8 cellular contexts compared by ENCODE assay signal in genomic region chr12:103495158-103495782, GRCh38. TPM values are rescaled to one million over a fixed set of nuclear protein-coding genes. Genes with fewer than 3 reads are reported as not detected.
DNase-seq lines count a peak whose midpoint lies in the region; ATAC-seq and TF ChIP-seq lines count a peak whose summit lies in the region.

No MANE protein-coding gene starts in this region.

- TF ChIP-seq CTCF in dorsolateral prefrontal cortex (IDR thresholded peaks at IDR 0.05 in 54 of 56, conservative IDR thresholded peaks at IDR 0.05 in 2 of 56; ENCODE audit: low read depth in 1 of 56, partially characterized antibody in 56 of 56) (no peak), type B pancreatic cell (conservative IDR thresholded peaks at IDR 0.05) (no peak), RWPE1 (conservative IDR thresholded peaks at IDR 0.05; ENCODE audit: low read depth) (no peak)

- H3K27ac ChIP-seq in dorsolateral prefrontal cortex (peak overlapping the region in 17 of 59 donors; percentile 13 to 57 (median 38)), RWPE1 (no peak overlapping the region)

- peaks cover 0 to 15% (median 0%) of the 10 kb centered on the region in 45 donors for H3K27me3 ChIP-seq in dorsolateral prefrontal cortex

- peaks cover 23% of the 10 kb centered on the region for H3K4me1 Mint-ChIP-seq in activated CD4-positive, alpha-beta T cell treated with anti-CD3 and anti-CD28 coated beads for 36 hours
- H3K4me1 Mint-ChIP-seq in naive B cell (peaks cover 20 to 25% (median 20%) of the 10 kb centered on the region in 3 donors), type B pancreatic cell (ENCODE audit: unreplicated experiment) (peaks cover 7% of the 10 kb centered on the region)

- POLR2A ChIA-PET in activated CD4-positive, alpha-beta T cell treated with anti-CD3 and anti-CD28 coated beads for 36 hours (lab: Charles Lee): no interaction called here
- POLR2A ChIA-PET in RWPE1 (lab: Yijun Ruan, JAX; ENCODE audit: low non-redundant PET): no interaction called here

- ATAC-seq in GM21737 (IDR thresholded peaks at IDR 0.05; ENCODE audit: unreplicated experiment) (peak; percentile 76), naive B cell (ENCODE audit: low read depth in 2 of 2) (peak; percentile 93)
- peak; percentile 47 for ATAC-seq in activated CD4-positive, alpha-beta T cell treated with anti-CD3 and anti-CD28 coated beads for 36 hours

- CTCF ChIA-PET in activated CD4-positive, alpha-beta T cell treated with anti-CD3 and anti-CD28 coated beads for 36 hours (lab: Charles Lee): interaction anchor here (2.0 kb wide), 1 partner anchor 52 kb away, joined by 12 read pairs; no protein-coding TSS in a partner anchor
- CTCF ChIA-PET in RWPE1 (lab: Yijun Ruan, JAX): interaction anchor here (0.6 to 1.6 kb wide), 3 partner anchors 54 to 238 kb away, joined by 3 to 8 read pairs (median 3); no protein-coding TSS in a partner anchor

- intact Hi-C loops in activated CD4-positive, alpha-beta T cell treated with anti-CD3 and anti-CD28 coated beads for 36 hours (cut with DNase I, micrococcal nuclease): loop anchor here in 1 of 2 experiments (5.0 kb wide), 2 partner anchors 53 to 543 kb away; no protein-coding TSS in a partner anchor
- intact Hi-C loops in dorsolateral prefrontal cortex (cut with DNase I): loop anchor here in 1 of 2 donors (5.0 kb wide), 1 partner anchor 52 kb away; no protein-coding TSS in a partner anchor

- peaks cover 36% of the 10 kb centered on the region for H3K27me3 Mint-ChIP-seq in activated CD4-positive, alpha-beta T cell treated with anti-CD3 and anti-CD28 coated beads for 36 hours
- H3K27me3 Mint-ChIP-seq in naive B cell (peaks cover 4 to 27% (median 23%) of the 10 kb centered on the region in 3 donors), type B pancreatic cell (peaks cover 61% of the 10 kb centered on the region)

- H3K4me3 Mint-ChIP-seq in activated CD4-positive, alpha-beta T cell treated with anti-CD3 and anti-CD28 coated beads for 36 hours: peak overlapping the region; percentile 58
- H3K4me3 Mint-ChIP-seq in naive B cell (peak overlapping the region; percentile 82 to 95 (median 92)), type B pancreatic cell (peak overlapping the region; percentile 84)

- peaks cover 7% of the 10 kb centered on the region for H3K9me3 Mint-ChIP-seq in activated CD4-positive, alpha-beta T cell treated with anti-CD3 and anti-CD28 coated beads for 36 hours (ENCODE audit: low read depth)
- H3K9me3 Mint-ChIP-seq in naive B cell (peaks cover 0 to 6% (median 0%) of the 10 kb centered on the region in 7 donors), type B pancreatic cell (no peaks in the 10 kb centered on the region)

- H3K4me3 ChIP-seq in dorsolateral prefrontal cortex: peak overlapping the region; percentile 29 to 77 (median 59)

- DNase-seq in DMS 273 treated with DMSO at 0.1 percent for 48 hours (lab: John Stamatoyannopoulos, UW) (peak; percentile 49), NCI-H1436 (lab: John Stamatoyannopoulos, UW) (peak; percentile 78), dorsolateral prefrontal cortex (peak in 4 of 10 donors; percentile 38 to 66 (median 53)), naive B cell (peak; percentile 91), type B pancreatic cell (ENCODE audit: extremely low spot score, unreplicated experiment) (peak; percentile 69), RWPE1 (ENCODE audit: low spot score) (no peak)
- peak; percentile 67 for DNase-seq in activated CD4-positive, alpha-beta T cell treated with anti-CD3 and anti-CD28 coated beads for 36 hours

- no peaks in the 10 kb centered on the region for H3K36me3 Mint-ChIP-seq in activated CD4-positive, alpha-beta T cell treated with anti-CD3 and anti-CD28 coated beads for 36 hours (ENCODE audit: low read depth)
- peaks cover 0 to 13% of the 10 kb centered on the region in 2 donors for H3K36me3 Mint-ChIP-seq in naive B cell
- H3K36me3 Mint-ChIP-seq in type B pancreatic cell: no peaks in the 10 kb centered on the region

- H3K27ac Mint-ChIP-seq in activated CD4-positive, alpha-beta T cell treated with anti-CD3 and anti-CD28 coated beads for 36 hours: no peak overlapping the region
- peak overlapping the region; percentile 78 to 93 (median 90) for H3K27ac Mint-ChIP-seq in naive B cell
- H3K27ac Mint-ChIP-seq in type B pancreatic cell: peak overlapping the region; percentile 10

RNA-seq across cellular contexts. Expression of gene C12orf42, which starts 0.5 kb away (rescaled TPM):
- total RNA-seq in activated CD4-positive, alpha-beta T cell treated with anti-CD3 and anti-CD28 coated beads for 36 hours: under 1 TPM in 1 of 2 experiments, not detected in 1; 0.23 TPM
- 1 to 10 TPM in 61 of 120 experiments, under 1 TPM in 38, not detected in 21; 0.34 to 4.4 (median 1.1) TPM for total RNA-seq in dorsolateral prefrontal cortex
- 10 to 100 TPM; 28.7 to 41.4 (median 34.2) TPM for polyA plus RNA-seq in naive B cell (ENCODE audit: low read depth in 6 of 6)
- not detected in 2 replicates for total RNA-seq in type B pancreatic cell (ENCODE audit: low replicate concordance)
